Comparison of ENCODE assay signal across 18 cellular contexts in genomic region chr1:54401799-54402198, GRCh38. TPM values are rescaled to one million over a fixed set of nuclear protein-coding genes. Genes with fewer than 3 reads are reported as not detected.
DNase-seq lines count a peak whose midpoint lies in the region; ATAC-seq and FAIRE-seq lines count a peak whose summit lies in the region.
"Had no signal": no experiment of that assay in that cellular context is flagged by ENCODE, and none has a peak within 500 bp of the region (broad histone marks: within the 10 kb centered on the region; RNA-seq: fewer than 3 reads in every experiment).

No MANE protein-coding gene starts in this region.

- peaks cover 21% of the 10 kb centered on the region for H3K4me1 ChIP-seq in GM23248 (ENCODE audit: insufficient read depth)

- no peak overlapping the region for H3K4me3 ChIP-seq in GM23248
- H3K4me3 ChIP-seq: prostate gland had no signal

- H3K79me2 ChIP-seq in GM23248 (ENCODE audit: insufficient read depth), result peaks cover 81% of the 10 kb centered on the region

- no peak for FAIRE-seq in RCC 7860 (lab: Jason Lieb, UNC)

- H3K9me3 ChIP-seq in GM23248 (ENCODE audit: low read depth), result no peaks in the 10 kb centered on the region
- H3K9me3 ChIP-seq: prostate gland had no signal

- H3K4me1 Mint-ChIP-seq in natural killer cell treated with Interleukin-12 subunit alpha and Interleukin-12 subunit beta and Interleukin-15 and Interleukin-18, amount 100 ng/mL, for 72 hours (ENCODE audit: low read depth in 2 of 2), result peaks cover 69 to 70% of the 10 kb centered on the region in 2 donors

- H3K9me2 ChIP-seq in GM23248 (ENCODE audit: insufficient read depth), result no peaks in the 10 kb centered on the region

- H3K9ac ChIP-seq in GM23248, result no peak overlapping the region

- peaks cover 51% of the 10 kb centered on the region for H3K36me3 Mint-ChIP-seq in natural killer cell treated with Interleukin-12 subunit alpha and Interleukin-12 subunit beta and Interleukin-15 and Interleukin-18, amount 100 ng/mL, for 72 hours

- H3K27me3 Mint-ChIP-seq in natural killer cell treated with Interleukin-12 subunit alpha and Interleukin-12 subunit beta and Interleukin-15 and Interleukin-18, amount 100 ng/mL, for 72 hours, result no peaks in the 10 kb centered on the region
- H3K27me3 Mint-ChIP-seq: activated CD8-positive, alpha-beta T cell treated with anti-CD3 and anti-CD28 coated beads for 36 hours; stimulated activated naive CD8-positive, alpha-beta T cell treated with anti-CD3 and anti-CD28 coated beads, Interleukin-15, Interleukin-2, amounts not matched to agents 100 ng/mL and 50 ng/mL, for 24 hours had no signal

- peak overlapping the region; percentile 5 to 79 for H3K27ac Mint-ChIP-seq in natural killer cell treated with Interleukin-12 subunit alpha and Interleukin-12 subunit beta and Interleukin-15 and Interleukin-18, amount 100 ng/mL, for 72 hours

- no peaks in the 10 kb centered on the region for H3F3A ChIP-seq in GM23248 (ENCODE audit: insufficient read depth)

- in situ Hi-C loops in GM23248 (cut with MboI), result no loop called here

- peaks cover 6% of the 10 kb centered on the region; the same call in 1 of the 2 replicates for H3K36me3 ChIP-seq in GM23248 (ENCODE audit: low read depth)

- ATAC-seq in natural killer cell treated with Interleukin-12 subunit alpha and Interleukin-12 subunit beta and Interleukin-15 and Interleukin-18, amount 100 ng/mL, for 72 hours, result no peak
- no peak for ATAC-seq in HG02840 (IDR thresholded peaks at IDR 0.05; ENCODE audit: low FRiP score, unreplicated experiment)
- ATAC-seq: activated CD8-positive, alpha-beta T cell treated with anti-CD3 and anti-CD28 coated beads for 36 hours; left cardiac atrium had no signal

- H3K27ac ChIP-seq in GM23248, result no peak overlapping the region
- H3K27ac ChIP-seq: WERI-Rb-1 had no signal

- no peaks in the 10 kb centered on the region for H3K27me3 ChIP-seq in GM23248 (replicated peaks; ENCODE audit: insufficient read depth)
- H3K27me3 ChIP-seq: dorsolateral prefrontal cortex had no signal

- DNase-seq in DMS153 (lab: John Stamatoyannopoulos, UW) (peak; percentile 35), NCI-H1417 (lab: John Stamatoyannopoulos, UW) (peak; percentile 9 to 93 (median 68)), NCI-H748 (lab: John Stamatoyannopoulos, UW; ENCODE audit: unreplicated experiment) (peak; percentile 94), SIG-M5 (lab: John Stamatoyannopoulos, UW) (no peak), RCC 7860 (ENCODE audit: low spot score) (no peak), GM23248 (no peak)
- no peak for DNase-seq in natural killer cell treated with Interleukin-12 subunit alpha and Interleukin-12 subunit beta and Interleukin-15 and Interleukin-18, amount 100 ng/mL, for 72 hours (ENCODE audit: low spot score)
- DNase-seq: activated CD8-positive, alpha-beta T cell treated with anti-CD3 and anti-CD28 coated beads for 36 hours; activated effector memory CD4-positive, alpha-beta T cell treated with Interleukin-2 at 50 U/mL for 16 hours; dorsolateral prefrontal cortex; hippocampal formation; left cardiac atrium; NCI-H82; RPMI8226; WERI-Rb-1 had no signal

- 95% methylated on average over 6 of the region's 6 CpGs for WGBS in GM23248 (ENCODE audit: low coverage in 1 of 2, low lambda C conversion rate in 2 of 2, missing lambda C conversion rate in 2 of 2), 2 experiments

- no peaks in the 10 kb centered on the region for H3K9me3 Mint-ChIP-seq in natural killer cell treated with Interleukin-12 subunit alpha and Interleukin-12 subunit beta and Interleukin-15 and Interleukin-18, amount 100 ng/mL, for 72 hours
- H3K9me3 Mint-ChIP-seq: activated CD8-positive, alpha-beta T cell treated with anti-CD3 and anti-CD28 coated beads for 36 hours had no signal

- no peak overlapping the region for H3K4me2 ChIP-seq in GM23248 (ENCODE audit: unreplicated experiment)

- peak overlapping the region; percentile 5 for H3K4me3 Mint-ChIP-seq in natural killer cell treated with Interleukin-12 subunit alpha and Interleukin-12 subunit beta and Interleukin-15 and Interleukin-18, amount 100 ng/mL, for 72 hours
- H3K4me3 Mint-ChIP-seq: activated CD8-positive, alpha-beta T cell treated with anti-CD3 and anti-CD28 coated beads for 36 hours; stimulated activated naive CD8-positive, alpha-beta T cell treated with anti-CD3 and anti-CD28 coated beads, Interleukin-15, Interleukin-2, amounts not matched to agents 100 ng/mL and 50 ng/mL, for 24 hours had no signal

- H2AFZ ChIP-seq in GM23248, result no peak overlapping the region

- H4K20me1 ChIP-seq in GM23248 (ENCODE audit: insufficient read depth), result no peaks in the 10 kb centered on the region

RNA-seq across cellular contexts. Expression of gene SSBP3, which starts 4.4 kb away (rescaled TPM):
- total RNA-seq in natural killer cell treated with Interleukin-12 subunit alpha and Interleukin-12 subunit beta and Interleukin-15 and Interleukin-18, amount 100 ng/mL, for 72 hours, result 10 to 100 TPM; 59.0 to 92.1 TPM
- 15.4 and 19.9 TPM in 2 replicates for total RNA-seq in GM23248 (2014; rRNA removed; shearing (Covaris generic))
- 6.2 and 7.1 TPM in 2 replicates for polyA plus RNA-seq in GM23248 (2016; fragmentation: Nextera tagmentation; extraction: Ambion mirVana)

Comparison
In these comparisons a context has a peak if more than half of its experiments do, and no peak if none do; other contexts are left out.
1. DNase-seq: peak in DMS153 (single experiment), NCI-H1417 (3 of 3) and NCI-H748 (single experiment); none in natural killer cell treated with Interleukin-12 subunit alpha and Interleukin-12 subunit beta and Interleukin-15 and Interleukin-18, amount 100 ng/mL, for 72 hours (single experiment), SIG-M5 (single experiment), RCC 7860 (single experiment) and GM23248 (single experiment).